Comparison of ENCODE assay signal across 37 cellular contexts in genomic region chr7:110724811-110725210, GRCh38.
"Had no signal": no experiment of that assay in that cellular context is flagged by ENCODE, and none has a peak within 500 bp of the region (broad histone marks: within the 10 kb centered on the region; RNA-seq: fewer than 3 reads in every experiment).

No MANE protein-coding gene starts in this region.

- DNase-seq: Karpas-422, Kasumi-1, KBM-7, KG1, MG63, MM.1S, MV-4-11, NCI-H1048, NCI-H1092, NCI-H1092 treated with DMSO at 0.1 percent for 48 hours, NCI-H1105, NCI-H1105 treated with DMSO at 0.1 percent for 48 hours, NCI-H1417, NCI-H1417 treated with DMSO at 0.1 percent for 48 hours, NCI-H1436, NCI-H1436 treated with DMSO at 0.1 percent for 48 hours, NCI-H146, NCI-H1694, NCI-H1694 treated with DMSO at 0.1 percent for 48 hours, NCI-H187, NCI-H187 treated with DMSO at 0.1 percent for 48 hours, NCI-H1930, NCI-H2029, NCI-H2029 treated with DMSO at 0.1 percent for 48 hours, NCI-H2081, NCI-H2081 treated with DMSO at 0.1 percent for 48 hours, NCI-H2107, NCI-H2171, NCI-H2171 treated with DMSO at 0.1 percent for 48 hours, NCI-H2227 treated with DMSO at 0.1 percent for 48 hours, NCI-H226, NCI-H345, NCI-H446, NCI-H446 treated with DMSO at 0.1 percent for 48 hours, NCI-H510A, NCI-H510A treated with DMSO at 0.1 percent for 48 hours had no signal

- H3K4me3 ChIP-seq: MG63 had no signal

- H3K4me2 ChIP-seq: KMS-11 had no signal

- H3K36me3 ChIP-seq: MG63 had no signal

- H3K27ac ChIP-seq: KMS-11 had no signal

- H3K27me3 ChIP-seq: MG63 had no signal

- H3K9ac ChIP-seq: KMS-11 had no signal

- H3K9me3 ChIP-seq: MG63 had no signal
